20 cellular contexts compared by ENCODE assay signal in genomic region chr10:50556238-50557120, GRCh38.
DNase-seq lines count a peak whose midpoint lies in the region; ATAC-seq and TF ChIP-seq lines count a peak whose summit lies in the region.
"Had no signal": no experiment of that assay in that cellular context is flagged by ENCODE, and none has a peak within 500 bp of the region (broad histone marks: within the 10 kb centered on the region; RNA-seq: fewer than 3 reads in every experiment).

No MANE protein-coding gene starts in this region.

- no peak overlapping the region for H3K4me2 ChIP-seq in parathyroid adenoma (ENCODE audit: low read length)

- peaks cover 29% of the 10 kb centered on the region for H3K4me1 Mint-ChIP-seq in activated T-cell treated with anti-CD3 and anti-CD28 coated beads, Interleukin-2, amount 50 U/mL, for 24 hours (ENCODE audit: low read depth)

- no peak overlapping the region for H2AFZ ChIP-seq in parathyroid adenoma

- DNase-seq in right cardiac atrium (no peak), Right ventricle myocardium inferior (ENCODE audit: missing footprints) (no peak), coronary artery (ENCODE audit: low spot score) (no peak), aorta (no peak), hepatic stellate cell (ENCODE audit: low spot score) (no peak), NCI-H748 (lab: John Stamatoyannopoulos, UW; ENCODE audit: unreplicated experiment) (no peak)
- no peak for DNase-seq in activated T-cell treated with anti-CD3 and anti-CD28 coated beads, Interleukin-2, amount 50 U/mL, for 24 hours
- DNase-seq: ACHN; activated CD4-positive, alpha-beta T cell treated with anti-CD3 and anti-CD28 coated beads, Interleukin-2, amount 10 ng/mL, durations not matched to agents 24 days and 14 days; CD4-positive, alpha-beta memory T cell; effector memory CD4-positive, alpha-beta T cell; hippocampal formation; mammary epithelial cell; naive B cell; NCI-H1105; NCI-H2081; NCI-H510A treated with DMSO at 0.1 percent for 48 hours; stimulated activated CD4-positive, alpha-beta T cell treated with anti-CD3 and anti-CD28 coated beads, Interleukin-2, amount 100 ng/mL, for 48 hours had no signal

- no peaks in the 10 kb centered on the region for H3K27me3 ChIP-seq in right cardiac atrium (ENCODE audit: control insufficient read depth, insufficient read depth)
- H3K27me3 ChIP-seq in parathyroid adenoma (ENCODE audit: control insufficient read depth, insufficient read depth, low read length): no peaks in the 10 kb centered on the region
- H3K27me3 ChIP-seq in aorta (ENCODE audit: control insufficient read depth in 1 of 2, insufficient read depth in 2 of 2, low read length in 1 of 2): no peaks in the 10 kb centered on the region
- H3K27me3 ChIP-seq: cardiac muscle cell had no signal

- H3K27ac Mint-ChIP-seq in activated T-cell treated with anti-CD3 and anti-CD28 coated beads, Interleukin-2, amount 50 U/mL, for 24 hours: no peak overlapping the region
- H3K27ac Mint-ChIP-seq: activated CD4-positive, alpha-beta T cell treated with anti-CD3 and anti-CD28 coated beads, Interleukin-2, amount 10 ng/mL, durations not matched to agents 24 days and 14 days had no signal

- H3K9me3 Mint-ChIP-seq in activated T-cell treated with anti-CD3 and anti-CD28 coated beads, Interleukin-2, amount 50 U/mL, for 24 hours: no peaks in the 10 kb centered on the region
- H3K9me3 Mint-ChIP-seq: activated CD4-positive, alpha-beta T cell treated with anti-CD3 and anti-CD28 coated beads, Interleukin-2, amount 10 ng/mL, durations not matched to agents 24 days and 14 days; CD4-positive, alpha-beta memory T cell; naive B cell had no signal

- 75% methylated on average over 9 of the region's 9 CpGs for WGBS in right cardiac atrium
- WGBS in aorta, 2 donors: 48 to 55% methylated on average over 9 of the region's 9 CpGs

- H3K4me1 ChIP-seq in right cardiac atrium (ENCODE audit: control insufficient read depth, insufficient read depth, low read length) (peaks cover 17% of the 10 kb centered on the region), parathyroid adenoma (peaks cover 41% of the 10 kb centered on the region), aorta (ENCODE audit: control insufficient read depth in 1 of 2, insufficient read depth in 2 of 2, low read length in 2 of 2) (peaks cover 9 to 10% of the 10 kb centered on the region in 2 donors)

- H3K9ac ChIP-seq in parathyroid adenoma: no peak overlapping the region

- intact Hi-C loops in right cardiac atrium (cut with DNase I): loop anchor here in 2 of 4 donors (5.0 to 10.0 kb wide), 2 partner anchors 58 to 66 kb away; partner anchors contain the start of gene SGMS1 (in 1 of the 2)
- intact Hi-C loops in Right ventricle myocardium inferior (cut with DNase I): loop anchor here (10.0 kb wide), 1 partner anchor 232 kb away; no protein-coding TSS in a partner anchor
- intact Hi-C loops in aorta (cut with DNase I): loop anchor here (5.0 to 10.0 kb wide), 4 partner anchors 56 to 229 kb away; no protein-coding TSS in a partner anchor

- TF ChIP-seq CTCF in coronary artery (IDR thresholded peaks at IDR 0.05): no peak
- no peak for TF ChIP-seq CTCF in parathyroid adenoma (IDR thresholded peaks at IDR 0.05)

- no peak for ATAC-seq in right cardiac atrium
- ATAC-seq in Right ventricle myocardium inferior: no peak
- no peak for ATAC-seq in aorta (ENCODE audit: low FRiP score)

- H3K79me2 ChIP-seq in parathyroid adenoma: peaks cover 35% of the 10 kb centered on the region

- no peaks in the 10 kb centered on the region for H3K36me3 Mint-ChIP-seq in activated T-cell treated with anti-CD3 and anti-CD28 coated beads, Interleukin-2, amount 50 U/mL, for 24 hours (ENCODE audit: low read depth)
- H3K36me3 Mint-ChIP-seq: CD4-positive, alpha-beta memory T cell; naive B cell had no signal

- H3K4me3 ChIP-seq in right cardiac atrium (ENCODE audit: low read length) (no peak overlapping the region), coronary artery (no peak overlapping the region), parathyroid adenoma (ENCODE audit: low read depth, low read length) (no peak overlapping the region), aorta (ENCODE audit: low read length in 2 of 2) (no peak overlapping the region)
- H3K4me3 ChIP-seq: cardiac muscle cell had no signal

- H3K4me3 Mint-ChIP-seq in activated T-cell treated with anti-CD3 and anti-CD28 coated beads, Interleukin-2, amount 50 U/mL, for 24 hours: no peak overlapping the region
- H3K4me3 Mint-ChIP-seq: activated CD4-positive, alpha-beta T cell treated with anti-CD3 and anti-CD28 coated beads, Interleukin-2, amount 10 ng/mL, durations not matched to agents 24 days and 14 days; CD4-positive, alpha-beta memory T cell; naive B cell had no signal

- H3K27ac ChIP-seq in right cardiac atrium (ENCODE audit: low read length) (peak overlapping the region; percentile 36), coronary artery (peak overlapping the region; percentile 32 to 60), parathyroid adenoma (peak overlapping the region; percentile 42), aorta (ENCODE audit: low read depth in 1 of 2, low read length in 2 of 2) (peak overlapping the region; percentile 57 to 64)

- no peaks in the 10 kb centered on the region for H3K27me3 Mint-ChIP-seq in activated T-cell treated with anti-CD3 and anti-CD28 coated beads, Interleukin-2, amount 50 U/mL, for 24 hours
- H3K27me3 Mint-ChIP-seq: activated CD4-positive, alpha-beta T cell treated with anti-CD3 and anti-CD28 coated beads, Interleukin-2, amount 10 ng/mL, durations not matched to agents 24 days and 14 days; CD4-positive, alpha-beta memory T cell; naive B cell had no signal

- no peaks in the 10 kb centered on the region for H3K9me3 ChIP-seq in right cardiac atrium (ENCODE audit: control insufficient read depth, low read length)
- no peaks in the 10 kb centered on the region for H3K9me3 ChIP-seq in parathyroid adenoma (ENCODE audit: control insufficient read depth, low read length)
- no peaks in the 10 kb centered on the region for H3K9me3 ChIP-seq in aorta (ENCODE audit: control insufficient read depth, low read length)

- H3K36me3 ChIP-seq in parathyroid adenoma (ENCODE audit: control insufficient read depth, insufficient read depth, low read length) (no peaks in the 10 kb centered on the region), aorta (ENCODE audit: control insufficient read depth in 1 of 2, insufficient read depth in 2 of 2, low read length in 1 of 2) (no peaks in the 10 kb centered on the region)
- H3K36me3 ChIP-seq: cardiac muscle cell had no signal
